ENCODE assay signal across 8 cellular contexts in genomic region chrX:25523574-25523973, GRCh38.
DNase-seq lines count a peak whose midpoint lies in the region; ATAC-seq and TF ChIP-seq lines count a peak whose summit lies in the region.

No MANE protein-coding gene starts in this region.

- peak; percentile 28 for DNase-seq in DMS 273 treated with DMSO at 0.1 percent for 48 hours (lab: John Stamatoyannopoulos, UW)
- DNase-seq in KBM-7, result peak; percentile 36
- DNase-seq in islet precursor cell, result peak; percentile 55
- DNase-seq in SKM-1 treated with dmso at 0.1 percent for 144 hours (lab: John Stamatoyannopoulos, UW; ENCODE audit: unreplicated experiment), result no peak
- no peak for DNase-seq in stimulated activated naive CD8-positive, alpha-beta T cell treated with anti-CD3 and anti-CD28 coated beads, Interleukin-15, Interleukin-2, amounts not matched to agents 100 U/mL and 50 U/mL, for 24 hours

- peak; percentile 76 for ATAC-seq in SK-N-SH treated with all-trans-retinoic acid at 6 μM for 48 hours
- no peak for ATAC-seq in HG03108 (IDR thresholded peaks at IDR 0.05; ENCODE audit: unreplicated experiment)
- ATAC-seq in HG03135 (IDR thresholded peaks at IDR 0.05; ENCODE audit: unreplicated experiment), result no peak
- no peak for ATAC-seq in stimulated activated naive CD8-positive, alpha-beta T cell treated with anti-CD3 and anti-CD28 coated beads, Interleukin-15, Interleukin-2, amounts not matched to agents 100 U/mL and 50 U/mL, for 24 hours

- in situ Hi-C loops in KBM-7 (cut with MboI; ENCODE audit: low pct_unique_long_range_greater_than_20kb, low sequenced_read_pairs), result no loop called here

TF ChIP-seq in SK-N-SH treated with all-trans-retinoic acid at 6 μM for 48 hours, 23 proteins besides CTCF, POLR2A, EP300 and RAD21:
- TF ChIP-seq ZNF8 (CRISPR knock-in tag; IDR thresholded peaks at IDR 0.05) (no peak), PPARA (CRISPR knock-in tag; IDR thresholded peaks at IDR 0.05; ENCODE audit: borderline replicate concordance) (no peak), CSRNP3 (CRISPR knock-in tag; IDR thresholded peaks at IDR 0.05) (no peak), ZNF70 (CRISPR knock-in tag; IDR thresholded peaks at IDR 0.05) (no peak), PATZ1 (CRISPR knock-in tag; IDR thresholded peaks at IDR 0.05; ENCODE audit: borderline replicate concordance) (no peak), TOX (CRISPR knock-in tag; IDR thresholded peaks at IDR 0.05; ENCODE audit: borderline replicate concordance) (no peak)

Comparison
In these comparisons a context has a peak if more than half of its experiments do, and no peak if none do; other contexts are left out.
1. DNase-seq: peak in DMS 273 treated with DMSO at 0.1 percent for 48 hours (single experiment), KBM-7 (single experiment) and islet precursor cell (single experiment); none in SKM-1 treated with dmso at 0.1 percent for 144 hours (single experiment) and stimulated activated naive CD8-positive, alpha-beta T cell treated with anti-CD3 and anti-CD28 coated beads, Interleukin-15, Interleukin-2, amounts not matched to agents 100 U/mL and 50 U/mL, for 24 hours (single experiment).